Comparison of ENCODE assay signal across 8 cellular contexts in the genomic region with DNA sequence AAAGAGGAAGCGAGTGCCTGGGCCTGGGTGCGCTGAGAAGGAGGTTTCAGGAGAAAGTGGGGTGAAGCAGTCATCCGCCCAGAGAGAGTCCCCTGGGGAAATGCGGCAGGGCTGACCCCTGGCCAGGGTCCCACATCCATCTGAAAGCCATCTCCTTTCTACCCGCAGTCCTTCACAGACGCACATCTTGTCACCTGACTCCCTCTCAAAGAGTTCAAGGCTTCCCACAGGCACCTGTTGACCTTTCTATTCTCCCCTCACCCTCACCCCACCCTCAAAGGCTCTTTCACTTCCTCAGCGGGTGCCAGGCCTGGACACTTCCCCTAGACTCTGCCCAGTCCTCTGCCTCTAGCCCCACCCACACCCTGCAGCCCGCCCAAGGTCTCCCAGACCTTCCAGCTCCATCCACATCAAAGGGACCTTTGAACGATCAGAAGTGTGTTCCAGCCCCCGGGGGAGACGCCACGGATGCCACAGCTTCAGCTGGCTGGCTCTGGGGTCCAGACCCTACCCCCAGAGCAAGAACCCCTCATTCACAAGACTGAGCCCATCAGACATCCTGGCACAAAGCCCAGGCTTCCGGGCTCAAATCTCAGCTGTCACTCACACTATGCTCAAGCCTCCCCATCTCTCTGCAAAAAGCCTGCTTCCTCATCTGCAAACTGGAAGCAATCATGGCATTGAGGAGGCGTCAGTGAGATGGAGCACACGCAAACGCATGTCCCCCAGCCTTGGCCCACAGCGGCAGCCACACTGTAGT. TPM values are rescaled to one million over a fixed set of nuclear protein-coding genes. Genes with fewer than 3 reads are reported as not detected.
A peak's percentile ranks its signal among the peaks of the same experiment; 100 is the strongest.
DNase-seq lines count a peak whose midpoint lies in the region; ATAC-seq and TF ChIP-seq lines count a peak whose summit lies in the region.

No MANE protein-coding gene starts in this region.

- 14 to 25% methylated on average over 17 of the region's 17 CpGs for WGBS in lung, 2 donors

- H3K27ac ChIP-seq in ascending aorta = peak overlapping the region; percentile 88
- H3K27ac ChIP-seq in lung (ENCODE audit: low read depth in 1 of 2, low read length in 1 of 2) = peak overlapping the region in 1 of 2 donors; percentile 95

- intact Hi-C loops in ascending aorta (cut with DNase I) = loop anchor here (5.0 kb wide), 1 partner anchor 37 kb away; the partner anchor contains the start of gene PRELID3B

- no peaks in the 10 kb centered on the region for H3K27me3 ChIP-seq in ascending aorta
- no peaks in the 10 kb centered on the region for H3K27me3 ChIP-seq in lung (ENCODE audit: control insufficient read depth, insufficient read depth)
- no peaks in the 10 kb centered on the region for H3K27me3 ChIP-seq in BE2C

- TF ChIP-seq CTCF in ascending aorta (IDR thresholded peaks at IDR 0.05) (no peak), lung (IDR thresholded peaks at IDR 0.05; ENCODE audit: control extremely low read depth, extremely low read depth) (no peak), BE2C (IDR thresholded peaks at IDR 0.05; ENCODE audit: low read depth, low read length) (no peak)

- H3K4me1 ChIP-seq in ascending aorta = peaks cover 11 to 27% of the 10 kb centered on the region in 2 donors
- peaks cover 0 to 22% of the 10 kb centered on the region in 2 donors for H3K4me1 ChIP-seq in lung (ENCODE audit: control insufficient read depth in 2 of 2, insufficient read depth in 2 of 2, low read length in 2 of 2)
- no peaks in the 10 kb centered on the region for H3K4me1 ChIP-seq in BE2C

- ATAC-seq in HG02763 (IDR thresholded peaks at IDR 0.05; ENCODE audit: unreplicated experiment) (peak; percentile 64), lung (ENCODE audit: insufficient read depth, low FRiP score) (peak; percentile 42)

- H3K9me3 ChIP-seq in ascending aorta (no peaks in the 10 kb centered on the region), lung (ENCODE audit: control insufficient read depth in 2 of 2, insufficient read depth in 1 of 2, low read length in 1 of 2) (no peaks in the 10 kb centered on the region), BE2C (no peaks in the 10 kb centered on the region)

- H3K4me3 ChIP-seq in ascending aorta = peak overlapping the region; percentile 73 to 82
- H3K4me3 ChIP-seq in lung = peak overlapping the region; percentile 78
- no peak overlapping the region for H3K4me3 ChIP-seq in BE2C (ENCODE audit: low read depth, low read length)

- DNase-seq in activated T-cell treated with anti-CD3 and anti-CD28 coated beads for 1 hour (ENCODE audit: low read depth) (peak; percentile 36), activated T-cell treated with anti-CD3 and anti-CD28 coated beads for 4 hours (no peak), NOMO-1 treated with dmso at 0.1 percent for 144 hours (lab: John Stamatoyannopoulos, UW; ENCODE audit: unreplicated experiment) (peak; percentile 86), ascending aorta (ENCODE audit: low spot score in 2 of 2) (peak in 1 of 2 donors; percentile 79), lung (ENCODE audit: low spot score) (peak; percentile 73), OCI-M2 (lab: John Stamatoyannopoulos, UW; ENCODE audit: unreplicated experiment) (no peak), BE2C (no peak)

- H3K36me3 ChIP-seq in ascending aorta (peaks cover 19 to 23% of the 10 kb centered on the region in 2 donors), lung (ENCODE audit: control insufficient read depth in 2 of 2, insufficient read depth in 2 of 2, low read length in 2 of 2) (peaks cover 0 to 29% of the 10 kb centered on the region in 2 donors), BE2C (no peaks in the 10 kb centered on the region)

RNA-seq across cellular contexts. Expression of gene CTSZ, which starts 2.1 kb away (rescaled TPM):
- total RNA-seq in ascending aorta (342 TPM), lung (100 to 1,000 TPM; 105 to 393 TPM)
- polyA plus RNA-seq in lung = 100 to 1,000 TPM; 189 to 558 TPM
- polyA plus RNA-seq in BE2C (2012; ENCODE audit: insufficient read depth, insufficient read length, low read depth) = 2.2 TPM

RNA-seq across cellular contexts. Expression of gene TUBB1, which starts 14.3 kb away (rescaled TPM):
- not detected for total RNA-seq in ascending aorta
- 1 to 10 TPM in 1 of 2 donors, under 1 TPM in 1; 0.64 to 6.6 TPM for total RNA-seq in lung
- polyA plus RNA-seq in lung = 1 to 10 TPM in 1 of 2 donors, under 1 TPM in 1; 0.87 to 6.8 TPM
- 0.36 TPM for polyA plus RNA-seq in BE2C (2012; ENCODE audit: insufficient read depth, insufficient read length, low read depth)

RNA-seq across cellular contexts. Expression of gene NELFCD, which starts 23.9 kb away (rescaled TPM):
- total RNA-seq in ascending aorta (20.8 TPM), lung (10 to 100 TPM; 46.4 to 93.9 TPM)
- polyA plus RNA-seq in lung = 10 to 100 TPM; 31.5 to 38.3 TPM
- 199 TPM for polyA plus RNA-seq in BE2C (2012; ENCODE audit: insufficient read depth, insufficient read length, low read depth)

RNA-seq across cellular contexts. Expression of gene ATP5F1E, which starts 27.2 kb away (rescaled TPM):
- 12.7 TPM for total RNA-seq in ascending aorta
- 10 to 100 TPM; 18.4 to 74.3 TPM for total RNA-seq in lung
- polyA plus RNA-seq in lung = 10 to 100 TPM; 53.9 to 88.8 TPM
- polyA plus RNA-seq in BE2C (2012; ENCODE audit: insufficient read depth, insufficient read length, low read depth) = 324 TPM

RNA-seq across cellular contexts. Expression of gene PRELID3B, which starts 37.6 kb away (rescaled TPM):
- total RNA-seq in ascending aorta = 13.4 TPM
- 10 to 100 TPM; 48.7 to 61.1 TPM for total RNA-seq in lung
- 10 to 100 TPM; 19.9 to 33.7 TPM for polyA plus RNA-seq in lung
- polyA plus RNA-seq in BE2C (2012; ENCODE audit: insufficient read depth, insufficient read length, low read depth) = 104 TPM

Comparison
In these comparisons a context has a peak if more than half of its experiments do, and no peak if none do; other contexts are left out.
1. DNase-seq: peak in activated T-cell treated with anti-CD3 and anti-CD28 coated beads for 1 hour (single experiment), NOMO-1 treated with dmso at 0.1 percent for 144 hours (single experiment) and lung (single experiment); none in activated T-cell treated with anti-CD3 and anti-CD28 coated beads for 4 hours (single experiment), OCI-M2 (single experiment) and BE2C (single experiment).